ENCODE assay signal across 1 cellular context in genomic region chr7:136868496-136869005, GRCh38.
TF ChIP-seq lines count a peak whose summit lies in the region.

CHRM2 (plus strand) TSS chr7:136868652; CDS start chr7:137014866, 146,214 bp downstream.

TF ChIP-seq in IMR-90, 13 proteins besides CTCF, POLR2A, EP300 and RAD21:
- TF ChIP-seq MXI1 (IDR thresholded peaks at IDR 0.05; ENCODE audit: borderline replicate concordance, low read depth, low read length): peak; percentile 56; the same call in 1 of the 2 replicates
- TF ChIP-seq RCOR1 (IDR thresholded peaks at IDR 0.05; ENCODE audit: insufficient replicate concordance, low read length): no peak
TF ChIP-seq in IMR-90: peak in this region for 1.
